In the genomic region with DNA sequence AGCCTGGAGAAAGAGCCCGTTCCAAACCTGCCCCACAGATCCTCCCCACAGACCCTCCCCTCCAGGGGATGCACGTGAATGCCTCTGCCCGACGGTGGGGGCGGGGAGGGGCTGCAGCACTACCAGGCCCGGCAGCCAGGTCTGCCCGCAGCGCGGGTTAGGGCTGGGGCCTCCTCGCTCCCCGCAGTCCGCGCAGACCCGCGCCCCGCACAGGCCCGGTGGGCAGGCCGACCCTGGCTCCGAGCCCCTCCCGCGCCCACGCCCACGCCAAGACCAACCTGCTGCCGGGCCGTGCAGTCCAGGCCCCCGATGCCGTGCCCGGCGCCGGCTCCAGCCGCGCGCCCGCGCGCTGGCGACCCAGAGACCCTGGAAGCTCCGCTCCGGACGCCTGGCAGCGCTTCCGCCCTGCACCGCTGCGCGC, we compare ENCODE assay signal across 1 cellular context.
TF ChIP-seq lines count a peak whose summit lies in the region.

Gene RPUSD1 (minus strand): TSS at position 404 of the 421 bp plus-strand sequence. CDS start 644 bp downstream, outside the sequence.

TF ChIP-seq in HEK293, 187 proteins besides CTCF, POLR2A, EP300 and RAD21 (continued from another document):
- no peak for TF ChIP-seq ZNF280D (tag by site-specific recombination; IDR thresholded peaks at IDR 0.05)
- TF ChIP-seq ZNF624 (tag by site-specific recombination; IDR thresholded peaks at IDR 0.05): no peak
- TF ChIP-seq ZNF302 (tag by site-specific recombination; IDR thresholded peaks at IDR 0.05; ENCODE audit: low read depth): no peak
- TF ChIP-seq ZNF701 (tag by site-specific recombination; IDR thresholded peaks at IDR 0.05): no peak
- TF ChIP-seq ZNF629 (tag by site-specific recombination; IDR thresholded peaks at IDR 0.05): no peak
- TF ChIP-seq ZNF248 (tag by site-specific recombination; IDR thresholded peaks at IDR 0.05): no peak
- TF ChIP-seq MEIS1 (CRISPR knock-in tag; IDR thresholded peaks at IDR 0.05; ENCODE audit: borderline replicate concordance): no peak
- TF ChIP-seq BCL11B (tag by site-specific recombination; IDR thresholded peaks at IDR 0.05; ENCODE audit: low read depth): no peak
- no peak for TF ChIP-seq ZNF202 (tag by site-specific recombination; IDR thresholded peaks at IDR 0.05; ENCODE audit: borderline replicate concordance)
- 0 out of 2 replicates have a peak, but pooled peaks have one; percentile 26 for TF ChIP-seq ZNF37A (tag by site-specific recombination; IDR thresholded peaks at IDR 0.05)
- TF ChIP-seq, protein P1, sequence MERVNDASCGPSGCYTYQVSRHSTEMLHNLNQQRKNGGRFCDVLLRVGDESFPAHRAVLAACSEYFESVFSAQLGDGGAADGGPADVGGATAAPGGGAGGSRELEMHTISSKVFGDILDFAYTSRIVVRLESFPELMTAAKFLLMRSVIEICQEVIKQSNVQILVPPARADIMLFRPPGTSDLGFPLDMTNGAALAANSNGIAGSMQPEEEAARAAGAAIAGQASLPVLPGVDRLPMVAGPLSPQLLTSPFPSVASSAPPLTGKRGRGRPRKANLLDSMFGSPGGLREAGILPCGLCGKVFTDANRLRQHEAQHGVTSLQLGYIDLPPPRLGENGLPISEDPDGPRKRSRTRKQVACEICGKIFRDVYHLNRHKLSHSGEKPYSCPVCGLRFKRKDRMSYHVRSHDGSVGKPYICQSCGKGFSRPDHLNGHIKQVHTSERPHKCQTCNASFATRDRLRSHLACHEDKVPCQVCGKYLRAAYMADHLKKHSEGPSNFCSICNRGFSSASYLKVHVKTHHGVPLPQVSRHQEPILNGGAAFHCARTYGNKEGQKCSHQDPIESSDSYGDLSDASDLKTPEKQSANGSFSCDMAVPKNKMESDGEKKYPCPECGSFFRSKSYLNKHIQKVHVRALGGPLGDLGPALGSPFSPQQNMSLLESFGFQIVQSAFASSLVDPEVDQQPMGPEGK (tag by site-specific recombination; IDR thresholded peaks at IDR 0.05): peak; percentile 51; the same call in 1 of the 2 replicates
- TF ChIP-seq ZBTB20 (tag by site-specific recombination; IDR thresholded peaks at IDR 0.05): no peak
- TF ChIP-seq ZNF19 (tag by site-specific recombination; IDR thresholded peaks at IDR 0.05; ENCODE audit: low read depth): no peak
- peak; percentile 59; the same call in 1 of the 2 replicates for TF ChIP-seq ZNF561 (tag by site-specific recombination; IDR thresholded peaks at IDR 0.05; ENCODE audit: borderline replicate concordance)
- no peak for TF ChIP-seq HOXC10 (CRISPR knock-in tag; IDR thresholded peaks at IDR 0.05)
- TF ChIP-seq, protein P2, sequence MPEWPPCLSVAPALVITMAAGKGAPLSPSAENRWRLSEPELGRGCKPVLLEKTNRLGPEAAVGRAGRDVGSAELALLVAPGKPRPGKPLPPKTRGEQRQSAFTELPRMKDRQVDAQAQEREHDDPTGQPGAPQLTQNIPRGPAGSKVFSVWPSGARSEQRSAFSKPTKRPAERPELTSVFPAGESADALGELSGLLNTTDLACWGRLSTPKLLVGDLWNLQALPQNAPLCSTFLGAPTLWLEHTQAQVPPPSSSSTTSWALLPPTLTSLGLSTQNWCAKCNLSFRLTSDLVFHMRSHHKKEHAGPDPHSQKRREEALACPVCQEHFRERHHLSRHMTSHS (tag by site-specific recombination; IDR thresholded peaks at IDR 0.05): no peak
- no peak for TF ChIP-seq ZNF366 (tag by site-specific recombination; conservative IDR thresholded peaks at IDR 0.05)
- TF ChIP-seq, protein P3, sequence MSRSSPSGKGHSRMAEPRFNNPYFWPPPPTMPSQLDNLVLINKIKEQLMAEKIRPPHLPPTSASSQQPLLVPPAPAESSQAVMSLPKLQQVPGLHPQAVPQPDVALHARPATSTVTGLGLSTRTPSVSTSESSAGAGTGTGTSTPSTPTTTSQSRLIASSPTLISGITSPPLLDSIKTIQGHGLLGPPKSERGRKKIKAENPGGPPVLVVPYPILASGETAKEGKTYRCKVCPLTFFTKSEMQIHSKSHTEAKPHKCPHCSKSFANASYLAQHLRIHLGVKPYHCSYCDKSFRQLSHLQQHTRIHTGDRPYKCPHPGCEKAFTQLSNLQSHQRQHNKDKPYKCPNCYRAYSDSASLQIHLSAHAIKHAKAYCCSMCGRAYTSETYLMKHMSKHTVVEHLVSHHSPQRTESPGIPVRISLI (tag by site-specific recombination; IDR thresholded peaks at IDR 0.05): no peak
- TF ChIP-seq ZNF792 (tag by site-specific recombination; IDR thresholded peaks at IDR 0.05): no peak
- TF ChIP-seq, protein P4, sequence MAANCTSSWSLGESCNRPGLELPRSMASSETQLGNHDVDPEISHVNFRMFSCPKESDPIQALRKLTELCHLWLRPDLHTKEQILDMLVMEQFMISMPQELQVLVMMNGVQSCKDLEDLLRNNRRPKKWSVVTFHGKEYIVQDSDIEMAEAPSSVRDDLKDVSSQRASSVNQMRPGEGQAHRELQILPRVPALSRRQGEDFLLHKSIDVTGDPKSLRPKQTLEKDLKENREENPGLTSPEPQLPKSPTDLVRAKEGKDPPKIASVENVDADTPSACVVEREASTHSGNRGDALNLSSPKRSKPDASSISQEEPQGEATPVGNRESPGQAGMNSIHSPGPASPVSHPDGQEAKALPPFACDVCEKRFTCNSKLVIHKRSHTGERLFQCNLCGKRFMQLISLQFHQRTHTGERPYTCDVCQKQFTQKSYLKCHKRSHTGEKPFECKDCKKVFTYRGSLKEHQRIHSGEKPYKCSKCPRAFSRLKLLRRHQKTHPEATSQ (tag by site-specific recombination; IDR thresholded peaks at IDR 0.05): no peak
- TF ChIP-seq ZNF521 (tag by site-specific recombination; IDR thresholded peaks at IDR 0.05): no peak
- TF ChIP-seq ZNF48 (tag by site-specific recombination; IDR thresholded peaks at IDR 0.05): no peak
- 0 out of 2 replicates have a peak, but pooled peaks have one; percentile 17 for TF ChIP-seq ZNF184 (tag by site-specific recombination; IDR thresholded peaks at IDR 0.05)
- no peak for TF ChIP-seq ZNF114 (tag by site-specific recombination; IDR thresholded peaks at IDR 0.05)
- peak; percentile 18; the same call in 1 of the 2 replicates for TF ChIP-seq ZNF398 (tag by site-specific recombination; IDR thresholded peaks at IDR 0.05)
- TF ChIP-seq ZNF660 (tag by site-specific recombination; IDR thresholded peaks at IDR 0.05): no peak
- TF ChIP-seq PRDM1 (tag by site-specific recombination; IDR thresholded peaks at IDR 0.05): no peak
- no peak for TF ChIP-seq AEBP2 (tag by site-specific recombination; IDR thresholded peaks at IDR 0.05; ENCODE audit: borderline replicate concordance)
- TF ChIP-seq, protein P5, sequence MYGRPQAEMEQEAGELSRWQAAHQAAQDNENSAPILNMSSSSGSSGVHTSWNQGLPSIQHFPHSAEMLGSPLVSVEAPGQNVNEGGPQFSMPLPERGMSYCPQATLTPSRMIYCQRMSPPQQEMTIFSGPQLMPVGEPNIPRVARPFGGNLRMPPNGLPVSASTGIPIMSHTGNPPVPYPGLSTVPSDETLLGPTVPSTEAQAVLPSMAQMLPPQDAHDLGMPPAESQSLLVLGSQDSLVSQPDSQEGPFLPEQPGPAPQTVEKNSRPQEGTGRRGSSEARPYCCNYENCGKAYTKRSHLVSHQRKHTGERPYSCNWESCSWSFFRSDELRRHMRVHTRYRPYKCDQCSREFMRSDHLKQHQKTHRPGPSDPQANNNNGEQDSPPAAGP (tag by site-specific recombination; IDR thresholded peaks at IDR 0.05): no peak
- TF ChIP-seq ZBTB48 (tag by site-specific recombination; IDR thresholded peaks at IDR 0.05): no peak
- TF ChIP-seq KLF9 (tag by site-specific recombination; IDR thresholded peaks at IDR 0.05; ENCODE audit: low read depth): no peak
- TF ChIP-seq ZNF548 (tag by site-specific recombination; IDR thresholded peaks at IDR 0.05): no peak
- TF ChIP-seq ZNF324 (tag by site-specific recombination; IDR thresholded peaks at IDR 0.05): no peak
TF ChIP-seq in HEK293: peak in this region for 9.
